Comparison of ENCODE assay signal across 1 cellular context in genomic region chr3:127590593-127591477, GRCh38.
A peak's percentile ranks its signal among the peaks of the same experiment; 100 is the strongest.
TF ChIP-seq lines count a peak whose summit lies in the region.

Gene TPRA1, minus strand, starts transcription at chr3:127590733. Its CDS starts 10,587 bp downstream, at chr3:127580146.

TF ChIP-seq in GM12878, 131 proteins besides CTCF, POLR2A, EP300 and RAD21 (continued from another document and continues in another):
- TF ChIP-seq, protein P1, sequence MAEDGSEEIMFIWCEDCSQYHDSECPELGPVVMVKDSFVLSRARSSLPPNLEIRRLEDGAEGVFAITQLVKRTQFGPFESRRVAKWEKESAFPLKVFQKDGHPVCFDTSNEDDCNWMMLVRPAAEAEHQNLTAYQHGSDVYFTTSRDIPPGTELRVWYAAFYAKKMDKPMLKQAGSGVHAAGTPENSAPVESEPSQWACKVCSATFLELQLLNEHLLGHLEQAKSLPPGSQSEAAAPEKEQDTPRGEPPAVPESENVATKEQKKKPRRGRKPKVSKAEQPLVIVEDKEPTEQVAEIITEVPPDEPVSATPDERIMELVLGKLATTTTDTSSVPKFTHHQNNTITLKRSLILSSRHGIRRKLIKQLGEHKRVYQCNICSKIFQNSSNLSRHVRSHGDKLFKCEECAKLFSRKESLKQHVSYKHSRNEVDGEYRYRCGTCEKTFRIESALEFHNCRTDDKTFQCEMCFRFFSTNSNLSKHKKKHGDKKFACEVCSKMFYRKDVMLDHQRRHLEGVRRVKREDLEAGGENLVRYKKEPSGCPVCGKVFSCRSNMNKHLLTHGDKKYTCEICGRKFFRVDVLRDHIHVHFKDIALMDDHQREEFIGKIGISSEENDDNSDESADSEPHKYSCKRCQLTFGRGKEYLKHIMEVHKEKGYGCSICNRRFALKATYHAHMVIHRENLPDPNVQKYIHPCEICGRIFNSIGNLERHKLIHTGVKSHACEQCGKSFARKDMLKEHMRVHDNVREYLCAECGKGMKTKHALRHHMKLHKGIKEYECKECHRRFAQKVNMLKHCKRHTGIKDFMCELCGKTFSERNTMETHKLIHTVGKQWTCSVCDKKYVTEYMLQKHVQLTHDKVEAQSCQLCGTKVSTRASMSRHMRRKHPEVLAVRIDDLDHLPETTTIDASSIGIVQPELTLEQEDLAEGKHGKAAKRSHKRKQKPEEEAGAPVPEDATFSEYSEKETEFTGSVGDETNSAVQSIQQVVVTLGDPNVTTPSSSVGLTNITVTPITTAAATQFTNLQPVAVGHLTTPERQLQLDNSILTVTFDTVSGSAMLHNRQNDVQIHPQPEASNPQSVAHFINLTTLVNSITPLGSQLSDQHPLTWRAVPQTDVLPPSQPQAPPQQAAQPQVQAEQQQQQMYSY (CRISPR knock-in tag; IDR thresholded peaks at IDR 0.05): no peak
- TF ChIP-seq MEF2A (IDR thresholded peaks at IDR 0.05; ENCODE audit: insufficient read depth, low read depth, low read length) (0 out of 2 replicates have a peak, but pooled peaks have one; percentile 48), MTA3 (IDR thresholded peaks at IDR 0.05; ENCODE audit: borderline replicate concordance, low read length) (no peak), GATAD2B (conservative IDR thresholded peaks at IDR 0.05; ENCODE audit: low read depth) (peak; percentile 90), NFIC (IDR thresholded peaks at IDR 0.05; ENCODE audit: low read depth, low read length) (no peak), POU2F2 (IDR thresholded peaks at IDR 0.05; ENCODE audit: borderline replicate concordance, low read depth, low read length) (peak; percentile 60; the same call in 1 of the 3 replicates), PBX3 (IDR thresholded peaks at IDR 0.05; ENCODE audit: insufficient replicate concordance, low read depth, low read length) (peak; percentile 34), STAT1 (conservative IDR thresholded peaks at IDR 0.05) (no peak), ATF7 (IDR thresholded peaks at IDR 0.05; ENCODE audit: low read depth) (peak; percentile 30; the same call in 1 of the 2 replicates), JUNB (IDR thresholded peaks at IDR 0.05) (peak; percentile 99), ZNF207 (IDR thresholded peaks at IDR 0.05; ENCODE audit: borderline replicate concordance) (0 out of 2 replicates have a peak, but pooled peaks have one; percentile 78), PML (IDR thresholded peaks at IDR 0.05; ENCODE audit: low read length) (no peak), IRF4 (IDR thresholded peaks at IDR 0.05; ENCODE audit: low read depth, low read length) (no peak), CHD2 (IDR thresholded peaks at IDR 0.05; ENCODE audit: borderline replicate concordance, low read depth, low read length) (no peak), ZNF622 (IDR thresholded peaks at IDR 0.05) (no peak; the same call in 1 of the 2 replicates), ATF3 (IDR thresholded peaks at IDR 0.05; ENCODE audit: borderline replicate concordance, extremely low read depth, low read depth, low read length) (no peak), CUX1 (IDR thresholded peaks at IDR 0.05; ENCODE audit: insufficient replicate concordance, low read depth, low read length) (no peak), ZNF274 (IDR thresholded peaks at IDR 0.05; ENCODE audit: insufficient read depth, insufficient read length) (no peak), USF2 (IDR thresholded peaks at IDR 0.05; ENCODE audit: borderline replicate concordance, low read depth, low read length) (no peak), STAT3 (IDR thresholded peaks at IDR 0.05; ENCODE audit: low read depth, low read length) (no peak), TBL1XR1 (IDR thresholded peaks at IDR 0.05; ENCODE audit: low read depth, low read length) (peak; percentile 21; the same call in 1 of the 2 replicates), EGR1 (IDR thresholded peaks at IDR 0.05; ENCODE audit: borderline replicate concordance in 1 of 2, low read depth in 2 of 2, low read length in 2 of 2) (0 out of 3 replicates have a peak, but pooled peaks of 1 of the 2 experiments have one; percentile 4), CEBPB (IDR thresholded peaks at IDR 0.05; ENCODE audit: borderline replicate concordance in 1 of 2, low read depth in 2 of 2, low read length in 2 of 2) (no peak), RBBP5 (conservative IDR thresholded peaks at IDR 0.05) (no peak), ATF2 (IDR thresholded peaks at IDR 0.05; ENCODE audit: low read length) (no peak), ZNF217 (IDR thresholded peaks at IDR 0.05) (no peak; the same call in 1 of the 2 replicates), TCF3 (IDR thresholded peaks at IDR 0.05; ENCODE audit: borderline replicate concordance, insufficient read depth, low read depth, low read length) (peak; percentile 99), SIN3A (IDR thresholded peaks at IDR 0.05; ENCODE audit: low read depth, low read length) (peak; percentile 35; the same call in 1 of the 2 replicates), NBN (IDR thresholded peaks at IDR 0.05) (peak; percentile 55), MYB (IDR thresholded peaks at IDR 0.05; ENCODE audit: borderline replicate concordance, low read depth, low read length) (no peak), SRF (IDR thresholded peaks at IDR 0.05; ENCODE audit: low read depth in 2 of 2, low read length in 2 of 2) (no peak), ZBED1 (IDR thresholded peaks at IDR 0.05; ENCODE audit: borderline replicate concordance) (no peak), NR2F1 (conservative IDR thresholded peaks at IDR 0.05) (peak; percentile 100), IKZF2 (IDR thresholded peaks at IDR 0.05) (peak in 1 of 2 experiments; percentile 14; a peak in 1 of 4 replicates), HDAC6 (IDR thresholded peaks at IDR 0.05; ENCODE audit: unreplicated experiment) (no peak), SP1 (IDR thresholded peaks at IDR 0.05; ENCODE audit: low read depth, low read length) (peak; percentile 96), SMAD5 (IDR thresholded peaks at IDR 0.05; ENCODE audit: low read depth) (no peak), BRCA1 (IDR thresholded peaks at IDR 0.05; ENCODE audit: low read depth, low read length) (no peak), HCFC1 (IDR thresholded peaks at IDR 0.05; ENCODE audit: low read length) (0 out of 2 replicates have a peak, but pooled peaks have one; percentile 2), NFYA (IDR thresholded peaks at IDR 0.05; ENCODE audit: borderline replicate concordance, low read depth, low read length) (no peak), NFXL1 (IDR thresholded peaks at IDR 0.05; ENCODE audit: borderline replicate concordance) (peak; percentile 81), FOXM1 (IDR thresholded peaks at IDR 0.05; ENCODE audit: low read depth, low read length) (0 out of 2 replicates have a peak, but pooled peaks have one; percentile 33), SREBF2 (IDR thresholded peaks at IDR 0.05; ENCODE audit: low read length) (no peak), HDAC2 (IDR thresholded peaks at IDR 0.05) (no peak), CBX3 (IDR thresholded peaks at IDR 0.05; ENCODE audit: borderline replicate concordance, low read depth) (no peak), YBX1 (IDR thresholded peaks at IDR 0.05) (no peak), MXI1 (IDR thresholded peaks at IDR 0.05; ENCODE audit: low read depth, low read length) (peak; percentile 94), EED (IDR thresholded peaks at IDR 0.05; ENCODE audit: low read depth) (no peak; the same call in 1 of the 2 replicates), RFX5 (IDR thresholded peaks at IDR 0.05; ENCODE audit: low read depth, low read length) (no peak; the same call in 1 of the 2 replicates), FOS (IDR thresholded peaks at IDR 0.05; ENCODE audit: borderline replicate concordance, extremely low read depth, insufficient read length) (peak; percentile 30)
- TF ChIP-seq, protein P2, sequence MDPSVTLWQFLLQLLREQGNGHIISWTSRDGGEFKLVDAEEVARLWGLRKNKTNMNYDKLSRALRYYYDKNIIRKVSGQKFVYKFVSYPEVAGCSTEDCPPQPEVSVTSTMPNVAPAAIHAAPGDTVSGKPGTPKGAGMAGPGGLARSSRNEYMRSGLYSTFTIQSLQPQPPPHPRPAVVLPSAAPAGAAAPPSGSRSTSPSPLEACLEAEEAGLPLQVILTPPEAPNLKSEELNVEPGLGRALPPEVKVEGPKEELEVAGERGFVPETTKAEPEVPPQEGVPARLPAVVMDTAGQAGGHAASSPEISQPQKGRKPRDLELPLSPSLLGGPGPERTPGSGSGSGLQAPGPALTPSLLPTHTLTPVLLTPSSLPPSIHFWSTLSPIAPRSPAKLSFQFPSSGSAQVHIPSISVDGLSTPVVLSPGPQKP (IDR thresholded peaks at IDR 0.05; ENCODE audit: low read depth, low read length): no peak
- TF ChIP-seq, protein P3, sequence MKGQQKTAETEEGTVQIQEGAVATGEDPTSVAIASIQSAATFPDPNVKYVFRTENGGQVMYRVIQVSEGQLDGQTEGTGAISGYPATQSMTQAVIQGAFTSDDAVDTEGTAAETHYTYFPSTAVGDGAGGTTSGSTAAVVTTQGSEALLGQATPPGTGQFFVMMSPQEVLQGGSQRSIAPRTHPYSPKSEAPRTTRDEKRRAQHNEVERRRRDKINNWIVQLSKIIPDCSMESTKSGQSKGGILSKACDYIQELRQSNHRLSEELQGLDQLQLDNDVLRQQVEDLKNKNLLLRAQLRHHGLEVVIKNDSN (IDR thresholded peaks at IDR 0.05; ENCODE audit: borderline replicate concordance, extremely low read length, insufficient read depth, low read depth, low read length): no peak
- TF ChIP-seq, protein P4, sequence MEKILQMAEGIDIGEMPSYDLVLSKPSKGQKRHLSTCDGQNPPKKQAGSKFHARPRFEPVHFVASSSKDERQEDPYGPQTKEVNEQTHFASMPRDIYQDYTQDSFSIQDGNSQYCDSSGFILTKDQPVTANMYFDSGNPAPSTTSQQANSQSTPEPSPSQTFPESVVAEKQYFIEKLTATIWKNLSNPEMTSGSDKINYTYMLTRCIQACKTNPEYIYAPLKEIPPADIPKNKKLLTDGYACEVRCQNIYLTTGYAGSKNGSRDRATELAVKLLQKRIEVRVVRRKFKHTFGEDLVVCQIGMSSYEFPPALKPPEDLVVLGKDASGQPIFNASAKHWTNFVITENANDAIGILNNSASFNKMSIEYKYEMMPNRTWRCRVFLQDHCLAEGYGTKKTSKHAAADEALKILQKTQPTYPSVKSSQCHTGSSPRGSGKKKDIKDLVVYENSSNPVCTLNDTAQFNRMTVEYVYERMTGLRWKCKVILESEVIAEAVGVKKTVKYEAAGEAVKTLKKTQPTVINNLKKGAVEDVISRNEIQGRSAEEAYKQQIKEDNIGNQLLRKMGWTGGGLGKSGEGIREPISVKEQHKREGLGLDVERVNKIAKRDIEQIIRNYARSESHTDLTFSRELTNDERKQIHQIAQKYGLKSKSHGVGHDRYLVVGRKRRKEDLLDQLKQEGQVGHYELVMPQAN (conservative IDR thresholded peaks at IDR 0.05): peak; percentile 92
